Comparison of ENCODE assay signal across 1 cellular context in genomic region chr3:69925506-69925905, GRCh38.
TF ChIP-seq lines count a peak whose summit lies in the region.

No MANE protein-coding gene starts in this region.

TF ChIP-seq in SK-N-SH, 30 proteins besides CTCF, POLR2A, EP300 and RAD21 (continued from another document):
- no peak for TF ChIP-seq RCOR1 (IDR thresholded peaks at IDR 0.05; ENCODE audit: low read length)
